In genomic region chr17:13508916-13509315, GRCh38 we compare ENCODE assay signal across 1 cellular context.
TF ChIP-seq lines count a peak whose summit lies in the region.

No MANE protein-coding gene starts in this region.

TF ChIP-seq in GM12878, 131 proteins besides CTCF, POLR2A, EP300 and RAD21 (continued from another document):
- TF ChIP-seq HSF1 (IDR thresholded peaks at IDR 0.05; ENCODE audit: low read depth, low read length) = no peak
- no peak for TF ChIP-seq SMAD1 (IDR thresholded peaks at IDR 0.05; ENCODE audit: low read depth, partially characterized antibody)
- no peak for TF ChIP-seq JUND (IDR thresholded peaks at IDR 0.05; ENCODE audit: low read depth, low read length)
- no peak for TF ChIP-seq BHLHE40 (IDR thresholded peaks at IDR 0.05; ENCODE audit: borderline replicate concordance in 1 of 2, low read depth in 2 of 2, low read length in 1 of 2)
- no peak for TF ChIP-seq SRF (IDR thresholded peaks at IDR 0.05; ENCODE audit: low read depth in 2 of 2, low read length in 2 of 2)
- TF ChIP-seq NR2C2 (IDR thresholded peaks at IDR 0.05; ENCODE audit: borderline replicate concordance, control insufficient read depth, insufficient read length, low read depth) = no peak
- TF ChIP-seq IRF5 (IDR thresholded peaks at IDR 0.05; ENCODE audit: borderline replicate concordance) = no peak
- no peak for TF ChIP-seq RUNX3 (IDR thresholded peaks at IDR 0.05; ENCODE audit: low read length)
- no peak for TF ChIP-seq SPI1 (IDR thresholded peaks at IDR 0.05; ENCODE audit: borderline replicate concordance, insufficient read depth, low read depth, low read length)
